In the genomic region with DNA sequence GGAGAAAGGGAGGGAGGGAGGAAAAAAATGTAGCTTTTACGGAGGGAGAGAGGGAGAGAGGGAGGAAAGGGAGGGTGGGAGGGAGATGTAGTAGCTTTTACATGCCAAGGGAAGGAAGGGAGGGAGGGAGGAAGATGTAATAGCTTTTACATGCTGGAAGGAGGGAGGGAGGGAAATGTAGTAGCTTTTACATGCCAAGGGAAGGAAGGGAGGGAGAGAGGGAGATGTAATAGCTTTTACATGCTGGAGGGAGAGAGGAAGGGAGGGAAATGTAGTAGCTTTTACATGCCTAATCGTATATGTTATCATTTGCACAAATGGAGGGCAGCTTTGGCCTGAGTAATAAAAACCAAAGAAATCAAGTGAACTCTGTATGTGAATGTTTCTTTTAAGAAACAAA, we compare ENCODE assay signal across 15 cellular contexts. TPM values are rescaled to one million over a fixed set of nuclear protein-coding genes. Genes with fewer than 3 reads are reported as not detected.
DNase-seq lines count a peak whose midpoint lies in the region; ATAC-seq, FAIRE-seq and TF ChIP-seq lines count a peak whose summit lies in the region.
"Had no signal": no experiment of that assay in that cellular context is flagged by ENCODE, and none has a peak within 500 bp of the region (broad histone marks: within the 10 kb centered on the region; RNA-seq: fewer than 3 reads in every experiment).

No MANE protein-coding gene starts in this region.

- peak; percentile 61 for FAIRE-seq in H54 (lab: Jason Lieb, UNC)

- no peak for TF ChIP-seq POLR2A in H54 (IDR thresholded peaks at IDR 0.05; ENCODE audit: low read depth, low read length)
- TF ChIP-seq POLR2A in heart left ventricle (IDR thresholded peaks at IDR 0.05), result no peak
- no peak for TF ChIP-seq POLR2A in sigmoid colon (IDR thresholded peaks at IDR 0.05)

- ATAC-seq in heart left ventricle (peak in 3 of 4 donors; percentile 35 to 48 (median 36)), HG03432 (IDR thresholded peaks at IDR 0.05; ENCODE audit: unreplicated experiment) (no peak)
- ATAC-seq in stimulated activated naive CD8-positive, alpha-beta T cell treated with anti-CD3 and anti-CD28 coated beads, Interleukin-15, amount 100 ng/mL, for 72 hours, result no peak
- ATAC-seq: activated naive CD8-positive, alpha-beta T cell treated with anti-CD3 and anti-CD28 coated beads, Interleukin-2, amount 50 U/mL, for 24 hours had no signal

- H3K4me3 Mint-ChIP-seq in stimulated activated naive CD8-positive, alpha-beta T cell treated with anti-CD3 and anti-CD28 coated beads, Interleukin-15, amount 100 ng/mL, for 72 hours, result no peak overlapping the region
- H3K4me3 Mint-ChIP-seq: activated naive CD8-positive, alpha-beta T cell treated with anti-CD3 and anti-CD28 coated beads, Interleukin-2, amount 50 U/mL, for 24 hours; stimulated activated naive CD8-positive, alpha-beta T cell treated with anti-CD3 and anti-CD28 coated beads, Interleukin-15, Interleukin-2, amounts not matched to agents 100 ng/mL and 50 ng/mL, for 24 hours had no signal

- H3K9me3 ChIP-seq in ascending aorta (no peaks in the 10 kb centered on the region), heart left ventricle (no peaks in the 10 kb centered on the region), sigmoid colon (no peaks in the 10 kb centered on the region), BE2C (no peaks in the 10 kb centered on the region)
- H3K9me3 ChIP-seq: BLaER1 had no signal

- 16 to 27% (median 26%) methylated on average over 2 of the region's 2 CpGs for WGBS in heart left ventricle, 4 donors
- 12 to 54% methylated on average over 2 of the region's 2 CpGs for WGBS in sigmoid colon, 2 donors

- H3K9me3 Mint-ChIP-seq in stimulated activated naive CD8-positive, alpha-beta T cell treated with anti-CD3 and anti-CD28 coated beads, Interleukin-15, amount 100 ng/mL, for 72 hours, result no peaks in the 10 kb centered on the region
- H3K9me3 Mint-ChIP-seq: activated naive CD8-positive, alpha-beta T cell treated with anti-CD3 and anti-CD28 coated beads, Interleukin-2, amount 50 U/mL, for 24 hours; stimulated activated naive CD8-positive, alpha-beta T cell treated with anti-CD3 and anti-CD28 coated beads, Interleukin-15, Interleukin-2, amounts not matched to agents 100 ng/mL and 50 ng/mL, for 24 hours had no signal

- H3K27me3 ChIP-seq in ascending aorta (no peaks in the 10 kb centered on the region), heart left ventricle (no peaks in the 10 kb centered on the region), sigmoid colon (no peaks in the 10 kb centered on the region), BE2C (no peaks in the 10 kb centered on the region)
- H3K27me3 ChIP-seq: BLaER1 had no signal

- H3K4me3 ChIP-seq in ascending aorta, result no peak overlapping the region
- no peak overlapping the region for H3K4me3 ChIP-seq in heart left ventricle
- H3K4me3 ChIP-seq in sigmoid colon, result no peak overlapping the region
- no peak overlapping the region for H3K4me3 ChIP-seq in BE2C (ENCODE audit: low read depth, low read length)
- H3K4me3 ChIP-seq: BLaER1 had no signal

- TF ChIP-seq EP300 in sigmoid colon (IDR thresholded peaks at IDR 0.05), result no peak

- H3K4me1 ChIP-seq in ascending aorta (peaks cover 3 to 27% of the 10 kb centered on the region in 2 donors), heart left ventricle (peaks cover 2 to 60% (median 25%) of the 10 kb centered on the region in 12 donors), sigmoid colon (peaks cover 0 to 17% (median 5%) of the 10 kb centered on the region in 4 donors), BE2C (peaks cover 10% of the 10 kb centered on the region)

- DNase-seq in H54 (ENCODE audit: insufficient read length, low spot score) (no peak), ascending aorta (ENCODE audit: low spot score in 2 of 2) (no peak), heart left ventricle (no peak), sigmoid colon (no peak), BE2C (no peak)
- DNase-seq in stimulated activated naive CD8-positive, alpha-beta T cell treated with anti-CD3 and anti-CD28 coated beads, Interleukin-15, amount 100 ng/mL, for 72 hours, result no peak
- no peak for DNase-seq in stimulated activated CD4-positive, alpha-beta T cell treated with anti-CD3 and anti-CD28 coated beads, Interleukin-12 subunit alpha, Interleukin-12 subunit beta, amount 100 ng/mL, for 4 hours
- DNase-seq: activated naive CD8-positive, alpha-beta T cell treated with anti-CD3 and anti-CD28 coated beads, Interleukin-2, amount 50 U/mL, for 24 hours; erythroblast; NCI-H1694; NCI-H526 treated with DMSO at 0.1 percent for 48 hours; T-helper 2 cell had no signal

- H3K27ac ChIP-seq in ascending aorta (peak overlapping the region; percentile 51 to 56), heart left ventricle (peak overlapping the region in 6 of 12 donors; percentile 2 to 50 (median 23)), sigmoid colon (peak overlapping the region; percentile 25 to 51 (median 44))
- H3K27ac ChIP-seq: BLaER1 had no signal

- intact Hi-C loops in ascending aorta (cut with DNase I), result no loop called here
- intact Hi-C loops in heart left ventricle (cut with DNase I), result loop anchor here in 3 of 10 donors (5.0 kb wide), 1 partner anchor 33 kb away; a partner anchor contains a TSS
- intact Hi-C loops in sigmoid colon (cut with DNase I), result no loop called here

- TF ChIP-seq CTCF in ascending aorta (IDR thresholded peaks at IDR 0.05) (no peak), heart left ventricle (IDR thresholded peaks at IDR 0.05) (no peak), sigmoid colon (IDR thresholded peaks at IDR 0.05) (no peak), BE2C (IDR thresholded peaks at IDR 0.05; ENCODE audit: low read depth, low read length) (no peak)

- no peaks in the 10 kb centered on the region for H3K27me3 Mint-ChIP-seq in stimulated activated naive CD8-positive, alpha-beta T cell treated with anti-CD3 and anti-CD28 coated beads, Interleukin-15, amount 100 ng/mL, for 72 hours
- H3K27me3 Mint-ChIP-seq: activated naive CD8-positive, alpha-beta T cell treated with anti-CD3 and anti-CD28 coated beads, Interleukin-2, amount 50 U/mL, for 24 hours; stimulated activated naive CD8-positive, alpha-beta T cell treated with anti-CD3 and anti-CD28 coated beads, Interleukin-15, Interleukin-2, amounts not matched to agents 100 ng/mL and 50 ng/mL, for 24 hours had no signal

- H3K27ac Mint-ChIP-seq in stimulated activated naive CD8-positive, alpha-beta T cell treated with anti-CD3 and anti-CD28 coated beads, Interleukin-15, amount 100 ng/mL, for 72 hours, result no peak overlapping the region
- H3K27ac Mint-ChIP-seq: activated naive CD8-positive, alpha-beta T cell treated with anti-CD3 and anti-CD28 coated beads, Interleukin-2, amount 50 U/mL, for 24 hours; stimulated activated naive CD8-positive, alpha-beta T cell treated with anti-CD3 and anti-CD28 coated beads, Interleukin-15, Interleukin-2, amounts not matched to agents 100 ng/mL and 50 ng/mL, for 24 hours had no signal

- H3K36me3 ChIP-seq in ascending aorta, result no peaks in the 10 kb centered on the region
- peaks cover 0 to 4% (median 0%) of the 10 kb centered on the region in 9 donors for H3K36me3 ChIP-seq in heart left ventricle
- no peaks in the 10 kb centered on the region for H3K36me3 ChIP-seq in sigmoid colon
- H3K36me3 ChIP-seq in BE2C, result no peaks in the 10 kb centered on the region

- H3K4me1 Mint-ChIP-seq in stimulated activated naive CD8-positive, alpha-beta T cell treated with anti-CD3 and anti-CD28 coated beads, Interleukin-15, amount 100 ng/mL, for 72 hours, result peaks cover 30% of the 10 kb centered on the region

RNA-seq across cellular contexts. Expression of a gene that starts 35.6 kb away (rescaled TPM):
- total RNA-seq in ascending aorta (9.6 TPM), heart left ventricle (10 to 100 TPM in 2 of 9 donors, 1 to 10 TPM in 7; 3.4 to 14.1 (median 6.0) TPM), sigmoid colon (10 to 100 TPM; 11.0 to 17.2 (median 13.4) TPM)
- polyA plus RNA-seq in heart left ventricle (1 to 10 TPM; 1.2 to 2.6 TPM), sigmoid colon (10 to 100 TPM; 10.6 to 12.0 (median 11.8) TPM)
- polyA plus RNA-seq in BE2C (2012; ENCODE audit: insufficient read depth, insufficient read length, low read depth), result 0.39 TPM

Comparison
In these comparisons a context has a peak if more than half of its experiments do, and no peak if none do; other contexts are left out.
1. ATAC-seq: peak in heart left ventricle (3 of 4); none in stimulated activated naive CD8-positive, alpha-beta T cell treated with anti-CD3 and anti-CD28 coated beads, Interleukin-15, amount 100 ng/mL, for 72 hours (single experiment) and HG03432 (single experiment).